ENCODE assay signal across 24 cellular contexts in genomic region chr5:98320317-98320716, GRCh38.
"Had no signal": no experiment of that assay in that cellular context is flagged by ENCODE, and none has a peak within 500 bp of the region (broad histone marks: within the 10 kb centered on the region; RNA-seq: fewer than 3 reads in every experiment).

No MANE protein-coding gene starts in this region.

- ATAC-seq: psoas muscle; right cardiac atrium; stimulated activated naive CD8-positive, alpha-beta T cell treated with anti-CD3 and anti-CD28 coated beads, Interleukin-15, amount 100 ng/mL, for 72 hours had no signal

- H3K9me3 Mint-ChIP-seq: activated T-helper 17 cell treated with anti-CD3 and anti-CD28 coated beads, Interleukin-2, amount 50 U/mL, for 72 hours; stimulated activated naive CD8-positive, alpha-beta T cell treated with anti-CD3 and anti-CD28 coated beads, Interleukin-15, amount 100 ng/mL, for 72 hours had no signal

- H3K27ac Mint-ChIP-seq: activated naive CD8-positive, alpha-beta T cell; activated T-helper 17 cell treated with anti-CD3 and anti-CD28 coated beads, Interleukin-2, amount 50 U/mL, for 72 hours; stimulated activated naive CD8-positive, alpha-beta T cell treated with anti-CD3 and anti-CD28 coated beads, Interleukin-15, amount 100 ng/mL, for 72 hours had no signal

- DNase-seq: activated CD4-positive, alpha-beta T cell treated with anti-CD3 and anti-CD28 coated beads for 1 hour; activated CD4-positive, alpha-beta T cell treated with anti-CD3 and anti-CD28 coated beads, Interleukin-2, amount 50 U/mL, for 1 hour; activated T-cell treated with anti-CD3 and anti-CD28 coated beads, Interleukin-2, amount 50 U/mL, for 1 hour; adrenal gland; colonic mucosa; dorsolateral prefrontal cortex; foreskin fibroblast; kidney glomerular epithelial cell; left ventricle myocardium inferior; midbrain; ovary; psoas muscle; right cardiac atrium; stimulated activated CD4-positive, alpha-beta T cell treated with anti-CD3 and anti-CD28 coated beads, Interleukin-1b, Interleukin-23, amount 100 ng/mL, for 48 hours; stimulated activated naive CD8-positive, alpha-beta T cell treated with anti-CD3 and anti-CD28 coated beads, Interleukin-15, amount 100 ng/mL, for 72 hours; T-helper 1 cell; T-helper 9 cell had no signal

- H3K4me3 Mint-ChIP-seq: activated naive CD8-positive, alpha-beta T cell; activated T-helper 17 cell treated with anti-CD3 and anti-CD28 coated beads, Interleukin-2, amount 50 U/mL, for 72 hours; central memory CD8-positive, alpha-beta T cell; stimulated activated naive CD8-positive, alpha-beta T cell treated with anti-CD3 and anti-CD28 coated beads, Interleukin-15, amount 100 ng/mL, for 72 hours had no signal

- H3K9me3 ChIP-seq: adrenal gland, ascending aorta, colonic mucosa, left ventricle myocardium inferior, ovary, psoas muscle, suprapubic skin, tibial nerve had no signal

- H3K36me3 ChIP-seq: adrenal gland, ascending aorta, colonic mucosa, left ventricle myocardium inferior, ovary, suprapubic skin, tibial nerve had no signal

- H3K4me1 Mint-ChIP-seq: activated T-helper 17 cell treated with anti-CD3 and anti-CD28 coated beads, Interleukin-2, amount 50 U/mL, for 72 hours; central memory CD8-positive, alpha-beta T cell; stimulated activated naive CD8-positive, alpha-beta T cell treated with anti-CD3 and anti-CD28 coated beads, Interleukin-15, amount 100 ng/mL, for 72 hours had no signal

- H3K4me3 ChIP-seq: adrenal gland, ascending aorta, colonic mucosa, dorsolateral prefrontal cortex, left ventricle myocardium inferior, ovary, psoas muscle, skin epidermis, suprapubic skin, tibial nerve had no signal

- H3K4me1 ChIP-seq: adrenal gland, ascending aorta, colonic mucosa, left ventricle myocardium inferior, psoas muscle, suprapubic skin, tibial nerve had no signal

- H3K27me3 ChIP-seq: adrenal gland, ascending aorta, colonic mucosa, dorsolateral prefrontal cortex, ovary, suprapubic skin, tibial nerve had no signal

- H3K27me3 Mint-ChIP-seq: central memory CD8-positive, alpha-beta T cell had no signal

- H3K36me3 Mint-ChIP-seq: activated naive CD8-positive, alpha-beta T cell had no signal

- H3K27ac ChIP-seq: adrenal gland, ascending aorta, colonic mucosa, left ventricle myocardium inferior, ovary, psoas muscle, skin epidermis, suprapubic skin, tibial nerve had no signal
